9 cellular contexts compared by ENCODE assay signal in the genomic region with DNA sequence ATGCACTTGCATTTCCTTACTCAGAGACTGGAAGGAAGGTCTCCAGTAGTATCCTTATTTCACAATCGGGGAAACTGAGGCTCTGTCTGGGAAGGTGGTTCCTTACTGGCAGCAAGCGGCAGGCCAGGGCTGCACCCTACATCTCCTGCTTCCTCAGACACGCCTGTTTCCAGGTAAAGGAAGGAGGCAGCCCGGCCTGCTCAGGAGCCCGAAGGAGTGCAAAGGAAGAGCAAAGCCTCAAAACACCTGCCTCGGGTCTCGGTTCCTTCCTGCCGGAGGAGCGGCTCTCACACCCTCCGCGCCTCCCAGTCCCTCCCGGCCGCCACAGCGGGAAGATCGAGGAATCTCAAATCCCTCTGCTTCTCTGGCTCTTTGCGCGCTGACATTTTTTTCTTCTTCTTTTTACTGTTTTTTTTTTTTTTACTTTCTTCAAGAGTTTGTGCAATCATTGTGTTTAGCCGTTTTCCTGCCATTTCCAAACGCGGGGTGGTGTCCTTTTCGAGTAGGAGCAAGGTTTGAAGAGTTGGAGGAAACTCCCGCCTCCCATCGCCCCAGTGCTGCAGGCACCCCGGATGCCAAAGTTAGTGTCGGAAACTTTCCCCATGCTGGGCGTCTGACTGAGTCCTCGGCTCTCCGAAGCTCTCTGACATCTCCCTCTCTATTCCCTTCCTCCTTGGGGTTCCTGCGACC. TPM values are rescaled to one million over a fixed set of nuclear protein-coding genes. Genes with fewer than 3 reads are reported as not detected.
DNase-seq lines count a peak whose midpoint lies in the region; ATAC-seq and TF ChIP-seq lines count a peak whose summit lies in the region.
"Had no signal": no experiment of that assay in that cellular context is flagged by ENCODE, and none has a peak within 500 bp of the region (broad histone marks: within the 10 kb centered on the region; RNA-seq: fewer than 3 reads in every experiment).

No MANE protein-coding gene starts in this region.

- peak overlapping the region; percentile 99 for H3K4me2 ChIP-seq in mammary epithelial cell (ENCODE audit: insufficient read depth, low read depth, low read length)

- peak overlapping the region; percentile 80 for H2AFZ ChIP-seq in mammary epithelial cell (ENCODE audit: low read depth, low read length)

- in situ Hi-C loops in mammary epithelial cell (cut with MboI; ENCODE audit: low sequenced_read_pairs in 2 of 2) = no loop called here

- H3K27me3 ChIP-seq in mammary epithelial cell (ENCODE audit: insufficient read depth, low read length) (no peaks in the 10 kb centered on the region), subcutaneous abdominal adipose tissue (ENCODE audit: control insufficient read depth in 5 of 5, insufficient read depth in 4 of 5, low read length in 5 of 5) (peaks cover 0 to 1% (median 0%) of the 10 kb centered on the region in 5 donors)

- no peaks in the 10 kb centered on the region for H3K79me2 ChIP-seq in mammary epithelial cell (ENCODE audit: insufficient read depth, low read length)

- H3K27ac ChIP-seq in mammary epithelial cell (ENCODE audit: insufficient read depth, low read depth, low read length) (no peak overlapping the region), subcutaneous abdominal adipose tissue (ENCODE audit: low read depth, low read length) (peak overlapping the region; percentile 74)

- H3K36me3 ChIP-seq in mammary epithelial cell (ENCODE audit: insufficient read depth, low read length) (no peaks in the 10 kb centered on the region), subcutaneous abdominal adipose tissue (ENCODE audit: control insufficient read depth in 5 of 5, insufficient read depth in 5 of 5, low read length in 5 of 5) (no peaks in the 10 kb centered on the region)

- H4K20me1 ChIP-seq in mammary epithelial cell (ENCODE audit: insufficient read depth, low read length) = no peaks in the 10 kb centered on the region

- intact Hi-C loops in mammary epithelial cell (cut with micrococcal nuclease) (loop anchor here (1.0 to 5.0 kb wide), 4 partner anchors 35 to 286 kb away; no protein-coding TSS in a partner anchor), left colon (cut with DNase I, micrococcal nuclease) (no loop called here)

- H3K9me3 ChIP-seq in mammary epithelial cell (replicated peaks; ENCODE audit: insufficient read depth, low read length) = peaks cover 9% of the 10 kb centered on the region
- peaks cover 0 to 4% (median 3%) of the 10 kb centered on the region in 5 donors for H3K9me3 ChIP-seq in subcutaneous abdominal adipose tissue (ENCODE audit: control insufficient read depth in 5 of 5, low read length in 5 of 5)

- CTCF ChIA-PET in mammary epithelial cell (lab: Charles Lee; ENCODE audit: low non-redundant PET) = no interaction called here

- 4% methylated on average over 16 of the region's 29 CpGs for WGBS in mammary epithelial cell (ENCODE audit: low coverage, missing lambda C conversion rate)

- BruUV-seq in mammary epithelial cell (replicated peaks; lab: Mats Ljungman, UMichigan) = no TSS peak

- H3K4me1 ChIP-seq in mammary epithelial cell (ENCODE audit: insufficient read depth, low read length) (peaks cover 21% of the 10 kb centered on the region), subcutaneous abdominal adipose tissue (ENCODE audit: control insufficient read depth in 5 of 5, insufficient read depth in 5 of 5, low read length in 5 of 5) (peaks cover 3 to 46% (median 33%) of the 10 kb centered on the region in 5 donors)

- peak overlapping the region; percentile 28 to 47 (median 46) for H3K4me3 ChIP-seq in mammary epithelial cell (replicated peaks in 1 of 3; ENCODE audit: insufficient read depth in 1 of 3, low read depth in 2 of 3, low read length in 3 of 3)
- peak overlapping the region; percentile 68 to 79 (median 70) for H3K4me3 ChIP-seq in subcutaneous abdominal adipose tissue (ENCODE audit: low read depth in 1 of 5, low read length in 5 of 5)

- TF ChIP-seq CTCF in mammary epithelial cell (conservative IDR thresholded peaks at IDR 0.05 in 1 of 2, IDR thresholded peaks at IDR 0.05 in 1 of 2; ENCODE audit: extremely low read depth in 1 of 2, insufficient read depth in 1 of 2, low read depth in 1 of 2, low read length in 2 of 2) = no peak

- no peak overlapping the region for H3K9ac ChIP-seq in mammary epithelial cell (ENCODE audit: insufficient read depth, low read length)
- peak overlapping the region in 3 of 5 donors; percentile 69 to 77 (median 76) for H3K9ac ChIP-seq in subcutaneous abdominal adipose tissue (ENCODE audit: low read length in 5 of 5)

- DNase-seq in activated CD4-positive, alpha-beta T cell treated with anti-CD3 and anti-CD28 coated beads for 48 hours = peak; percentile 25
- DNase-seq in activated CD4-positive, alpha-beta T cell treated with anti-CD3 and anti-CD28 coated beads, Interleukin-2, amount 50 U/mL, for 1 hour = no peak
- DNase-seq in NCI-H1105 (lab: John Stamatoyannopoulos, UW) = peak; percentile 6
- peak; percentile 43 for DNase-seq in mammary epithelial cell
- DNase-seq in left colon = peak in 1 of 2 donors; percentile 18

- dilution Hi-C loops in mammary epithelial cell (cut with HindIII; ENCODE audit: low sequenced_read_pairs) = no loop called here

- ATAC-seq in left colon (peak; percentile 24), HG03521 (IDR thresholded peaks at IDR 0.05; ENCODE audit: unreplicated experiment) (no peak)
- no peak for ATAC-seq in activated CD4-positive, CD25-positive, alpha-beta regulatory T cell treated with anti-CD3 and anti-CD28 coated beads, Interleukin-2, amount 50 U/mL, for 24 hours

RNA-seq across cellular contexts. Expression of a gene that starts 1.0 kb away (rescaled TPM):
- not detected for total RNA-seq in mammary epithelial cell
- polyA plus RNA-seq in mammary epithelial cell = not detected
- not detected for polyA minus RNA-seq in mammary epithelial cell
- 1 to 10 TPM; 2.0 to 5.6 TPM for total RNA-seq in left colon
- total RNA-seq: activated naive CD4-positive, alpha-beta T cell treated with anti-CD3 and anti-CD28 coated beads, Interleukin-2, amount 50 U/mL, for 72 hours had no signal
